9 cellular contexts compared by ENCODE assay signal in genomic region chr10:97673736-97674525, GRCh38. TPM values are rescaled to one million over a fixed set of nuclear protein-coding genes. Genes with fewer than 3 reads are reported as not detected.
DNase-seq lines count a peak whose midpoint lies in the region; ATAC-seq, FAIRE-seq and TF ChIP-seq lines count a peak whose summit lies in the region.
"Had no signal": no experiment of that assay in that cellular context is flagged by ENCODE, and none has a peak within 500 bp of the region (broad histone marks: within the 10 kb centered on the region; RNA-seq: fewer than 3 reads in every experiment).

No MANE protein-coding gene starts in this region.

- DNase-seq in ELR (ENCODE audit: low read depth): peak; percentile 72
- DNase-seq in LoVo (ENCODE audit: low spot score): peak; percentile 61
- peak; percentile 48 for DNase-seq in astrocyte (ENCODE audit: low read depth)
- DNase-seq in nephron progenitor cell: no peak
- no peak for DNase-seq in CD4-positive, alpha-beta T cell
- DNase-seq in NCI-H187 treated with DMSO at 0.1 percent for 48 hours (lab: John Stamatoyannopoulos, UW): no peak

- POLR2A ChIA-PET in CD4-positive, alpha-beta T cell (lab: Charles Lee): no interaction called here

- H3K36me3 Mint-ChIP-seq in astrocyte (ENCODE audit: low read depth, unreplicated experiment) (peaks cover 19% of the 10 kb centered on the region), nephron progenitor cell (ENCODE audit: low read depth) (peaks cover 48% of the 10 kb centered on the region)
- peaks cover 56% of the 10 kb centered on the region for H3K36me3 Mint-ChIP-seq in CD4-positive, alpha-beta T cell (ENCODE audit: low read depth)

- peaks cover 14% of the 10 kb centered on the region for H4K20me1 ChIP-seq in astrocyte (ENCODE audit: insufficient read depth, low read length)

- H3K27me3 ChIP-seq in astrocyte (ENCODE audit: insufficient read depth, low read length): no peaks in the 10 kb centered on the region
- no peaks in the 10 kb centered on the region for H3K27me3 ChIP-seq in CD4-positive, alpha-beta T cell (ENCODE audit: control insufficient read depth, insufficient read depth, low read length)

- peak overlapping the region; percentile 50 for H3K27ac Mint-ChIP-seq in astrocyte (ENCODE audit: unreplicated experiment)
- peak overlapping the region; percentile 91 for H3K27ac Mint-ChIP-seq in nephron progenitor cell
- no peak overlapping the region for H3K27ac Mint-ChIP-seq in CD4-positive, alpha-beta T cell

- no peak overlapping the region for H3K4me3 ChIP-seq in astrocyte (ENCODE audit: insufficient read depth, low read depth, low read length)
- H3K4me3 ChIP-seq: skin epidermis had no signal

- no peaks in the 10 kb centered on the region for H3K79me2 ChIP-seq in astrocyte (ENCODE audit: insufficient read depth, low read length)

- H3K4me1 ChIP-seq in astrocyte (ENCODE audit: insufficient read depth, low read length): peaks cover 5% of the 10 kb centered on the region

- TF ChIP-seq CTCF in astrocyte (IDR thresholded peaks at IDR 0.05; ENCODE audit: insufficient read depth, low read depth, low read length) (no peak), nephron progenitor cell (IDR thresholded peaks at IDR 0.05) (no peak)
- no peak for TF ChIP-seq CTCF in CD4-positive, alpha-beta T cell (IDR thresholded peaks at IDR 0.05)

- no peak for FAIRE-seq in astrocyte (lab: Jason Lieb, UNC)

- H3K4me3 Mint-ChIP-seq in astrocyte (ENCODE audit: unreplicated experiment) (peak overlapping the region; percentile 13), nephron progenitor cell (no peak overlapping the region)
- H3K4me3 Mint-ChIP-seq in CD4-positive, alpha-beta T cell: no peak overlapping the region

- H3K27ac ChIP-seq in astrocyte (ENCODE audit: low read depth, low read length): no peak overlapping the region
- H3K27ac ChIP-seq in CD4-positive, alpha-beta T cell (ENCODE audit: low read depth, low read length): no peak overlapping the region
- H3K27ac ChIP-seq: skin epidermis had no signal

- no peak overlapping the region for H2AFZ ChIP-seq in astrocyte (ENCODE audit: low read depth, low read length)

- H3K9me3 ChIP-seq in astrocyte (ENCODE audit: insufficient read depth, low read depth, low read length): no peaks in the 10 kb centered on the region
- H3K9me3 ChIP-seq in CD4-positive, alpha-beta T cell (ENCODE audit: control insufficient read depth, low read length): no peaks in the 10 kb centered on the region

- no peak overlapping the region for H3K4me2 ChIP-seq in astrocyte (ENCODE audit: low read length)

- H3K4me1 Mint-ChIP-seq in astrocyte (ENCODE audit: low read depth, unreplicated experiment) (peaks cover 20% of the 10 kb centered on the region), nephron progenitor cell (no peaks in the 10 kb centered on the region)
- H3K4me1 Mint-ChIP-seq in CD4-positive, alpha-beta T cell (ENCODE audit: low read depth): no peaks in the 10 kb centered on the region

- CTCF ChIA-PET in CD4-positive, alpha-beta T cell (lab: Charles Lee): no interaction called here

- no peak overlapping the region for H3K9ac ChIP-seq in astrocyte (ENCODE audit: low read length)

- intact Hi-C loops in CD4-positive, alpha-beta T cell (cut with DNase I, micrococcal nuclease): loop anchor here in 1 of 2 experiments (10.0 kb wide), 1 partner anchor 371 kb away; no protein-coding TSS in a partner anchor

- H3K36me3 ChIP-seq in astrocyte (ENCODE audit: insufficient read depth, low read length): peaks cover 21% of the 10 kb centered on the region

- H3K9me3 Mint-ChIP-seq in astrocyte (ENCODE audit: unreplicated experiment): no peaks in the 10 kb centered on the region
- no peaks in the 10 kb centered on the region for H3K9me3 Mint-ChIP-seq in nephron progenitor cell
- H3K9me3 Mint-ChIP-seq in CD4-positive, alpha-beta T cell: no peaks in the 10 kb centered on the region

- ATAC-seq in HG02938 (IDR thresholded peaks at IDR 0.05; ENCODE audit: unreplicated experiment) (no peak), HG02759 (IDR thresholded peaks at IDR 0.05; ENCODE audit: unreplicated experiment) (no peak)
- no peak for ATAC-seq in CD4-positive, alpha-beta T cell (ENCODE audit: poor library complexity)

- H3K27me3 Mint-ChIP-seq in astrocyte (ENCODE audit: low read depth, unreplicated experiment) (no peaks in the 10 kb centered on the region), nephron progenitor cell (ENCODE audit: low read depth, poor library complexity) (no peaks in the 10 kb centered on the region)
- no peaks in the 10 kb centered on the region for H3K27me3 Mint-ChIP-seq in CD4-positive, alpha-beta T cell

RNA-seq across cellular contexts. Expression of gene AVPI1, which starts 13.1 kb away (rescaled TPM):
- 5.0 and 5.6 TPM in 2 replicates for total RNA-seq in astrocyte
- total RNA-seq in CD4-positive, alpha-beta T cell: 10 to 100 TPM; 10.7 to 11.6 TPM

RNA-seq across cellular contexts. Expression of gene PI4K2A, which starts 33.5 kb away (rescaled TPM):
- 32.9 and 37.8 TPM in 2 replicates for total RNA-seq in astrocyte
- total RNA-seq in CD4-positive, alpha-beta T cell: 10 to 100 TPM; 26.3 to 27.2 TPM

RNA-seq across cellular contexts. Expression of gene MARVELD1, which starts 39.6 kb away (rescaled TPM):
- 69.7 and 79.2 TPM in 2 replicates for total RNA-seq in astrocyte
- total RNA-seq in CD4-positive, alpha-beta T cell: under 1 TPM; 0.52 to 0.89 TPM

RNA-seq across cellular contexts. Expression of gene MORN4, which starts 40.6 kb away (rescaled TPM):
- 15.8 and 16.2 TPM in 2 replicates for total RNA-seq in astrocyte
- under 1 TPM; 0.36 to 0.39 TPM for total RNA-seq in CD4-positive, alpha-beta T cell

Comparison
In these comparisons a context has a peak if more than half of its experiments do, and no peak if none do; other contexts are left out.
1. DNase-seq: peak in ELR (single experiment), LoVo (single experiment) and astrocyte (single experiment); none in nephron progenitor cell (single experiment), CD4-positive, alpha-beta T cell (0 of 10) and NCI-H187 treated with DMSO at 0.1 percent for 48 hours (single experiment).
2. RNA of gene MARVELD1, which starts 39.6 kb away (total RNA-seq): 69.7 to 79.2 TPM in astrocyte; 0.52 to 0.89 TPM in CD4-positive, alpha-beta T cell; every median in the first group is over 10 times any median in the second.